8 cellular contexts compared by ENCODE assay signal in the genomic region with DNA sequence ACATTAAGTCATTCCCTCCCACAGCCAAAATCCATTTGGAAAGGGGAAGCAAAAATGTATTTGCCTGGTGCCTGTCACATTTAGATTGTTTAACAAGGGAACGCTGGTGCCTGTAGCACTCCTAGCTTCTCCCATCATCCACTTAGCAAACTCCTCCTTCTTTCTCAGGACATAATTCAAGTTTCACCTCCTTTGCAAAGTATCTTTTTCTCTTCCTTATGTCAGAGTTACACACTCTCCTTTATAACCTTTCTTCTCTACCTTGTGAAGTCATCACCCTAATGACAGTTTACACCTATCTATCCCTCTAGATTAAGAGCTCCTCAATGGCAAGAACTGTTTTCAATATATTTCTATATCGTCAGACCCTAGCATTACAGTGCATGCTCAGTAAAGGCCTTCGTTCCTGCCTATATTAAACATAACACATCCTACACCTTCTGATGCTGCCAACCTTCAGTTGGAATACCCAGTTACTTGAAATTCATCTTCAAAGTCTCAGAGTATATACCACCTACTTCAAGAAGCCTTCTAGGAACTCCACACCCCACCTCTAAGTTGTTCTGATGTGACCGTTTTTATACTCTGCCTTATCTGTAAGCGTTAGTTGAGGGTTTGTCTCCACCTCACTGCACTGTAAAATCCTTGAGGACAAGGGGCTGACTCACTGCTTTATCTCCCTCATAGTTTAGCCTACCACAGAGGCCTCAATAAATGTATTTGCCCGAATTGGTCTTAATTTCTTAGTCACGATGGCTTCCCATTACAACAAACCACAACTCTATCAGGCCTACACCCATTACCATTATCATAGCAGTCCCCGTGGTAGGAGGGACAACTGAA. TPM values are rescaled to one million over a fixed set of nuclear protein-coding genes. Genes with fewer than 3 reads are reported as not detected.
DNase-seq lines count a peak whose midpoint lies in the region; ATAC-seq, FAIRE-seq and TF ChIP-seq lines count a peak whose summit lies in the region.

No MANE protein-coding gene starts in this region.

- H2AK5ac ChIP-seq in IMR-90 (ENCODE audit: low read depth, low read length) = no peak overlapping the region

- H3K79me2 ChIP-seq in GM12878 (ENCODE audit: control insufficient read depth, insufficient read depth, low read length) = peaks cover 40% of the 10 kb centered on the region

- H3K27ac ChIP-seq in IMR-90 (ENCODE audit: insufficient read depth, low read length) (no peak overlapping the region), GM12878 (ENCODE audit: control insufficient read depth, insufficient read depth) (no peak overlapping the region), mesodermal cell (ENCODE audit: low read depth, low read length, severe bottlenecking) (peak overlapping the region; percentile 39)

- H4K8ac ChIP-seq in IMR-90 (ENCODE audit: low read depth in 2 of 2, low read length in 2 of 2) = peak overlapping the region in 1 of 2 experiments; percentile 74; a peak in 2 of 4 replicates

- TF ChIP-seq CTCF in IMR-90 (conservative IDR thresholded peaks at IDR 0.05; ENCODE audit: low read depth, low read length) (no peak), GM12878 (IDR thresholded peaks at IDR 0.05 in 2 of 3, conservative IDR thresholded peaks at IDR 0.05 in 1 of 3; ENCODE audit: control insufficient read depth in 2 of 3, extremely low read depth in 1 of 3, insufficient read depth in 1 of 3, low read depth in 3 of 3, low read length in 3 of 3) (no peak), GM13977 (IDR thresholded peaks at IDR 0.05; ENCODE audit: extremely low read depth, insufficient read depth, missing control alignments) (no peak)

- TF ChIP-seq POLR2A in IMR-90 (IDR thresholded peaks at IDR 0.05; ENCODE audit: low read depth, low read length) (no peak), GM12878 (IDR thresholded peaks at IDR 0.05; ENCODE audit: low read depth, low read length) (no peak)

- H3K4me2 ChIP-seq in IMR-90 (ENCODE audit: low read depth, low read length) (peak overlapping the region; percentile 18; the same call in 1 of the 2 replicates), GM12878 (ENCODE audit: control insufficient read depth, insufficient read depth) (peak overlapping the region; percentile 11; the same call in 1 of the 2 replicates)

- peaks cover 7% of the 10 kb centered on the region; the same call in 1 of the 2 replicates for H4K20me1 ChIP-seq in IMR-90 (ENCODE audit: insufficient read depth, low read length)
- H4K20me1 ChIP-seq in GM12878 (ENCODE audit: control insufficient read depth, insufficient read depth) = no peaks in the 10 kb centered on the region

- FAIRE-seq in GM12878 (lab: Jason Lieb, UNC) = no peak

- 0 out of 2 replicates have a peak, but pooled peaks cover 8% of the 10 kb centered on the region for H3K9me1 ChIP-seq in IMR-90 (ENCODE audit: insufficient read depth, low read length)

- SMC1A ChIA-PET in GM12878 (lab: Charles Lee; ENCODE audit: uncharacterized antibody, unreplicated experiment) = interaction anchor here (1.0 to 7.2 kb wide), 10 partner anchors 10 to 110 kb away, joined by 3 to 147 read pairs (median 6); no protein-coding TSS in a partner anchor

- peak overlapping the region; percentile 49 for H2BK5ac ChIP-seq in IMR-90 (ENCODE audit: low read depth, low read length, poor library complexity, severe bottlenecking)

- no peaks in the 10 kb centered on the region for H3K36me3 ChIP-seq in IMR-90 (ENCODE audit: control insufficient read depth, insufficient read depth, low read length)
- peaks cover 0 to 3% of the 10 kb centered on the region in 2 experiments; a peak in 1 of 4 replicates for H3K36me3 ChIP-seq in GM12878 (ENCODE audit: control insufficient read depth in 2 of 2, insufficient read depth in 2 of 2, low read length in 1 of 2)
- H3K36me3 ChIP-seq in mesodermal cell (ENCODE audit: control insufficient read depth, insufficient read depth, low read length) = no peaks in the 10 kb centered on the region

- CTCF ChIA-PET in IMR-90 (lab: Yijun Ruan, JAX) (no interaction called here), GM12878 (lab: Yijun Ruan, JAX) (interaction anchor here (1.1 to 2.3 kb wide), 3 partner anchors 14 to 15 kb away, joined by 3 to 9 read pairs (median 7); no protein-coding TSS in a partner anchor)

- H3K9me3 ChIP-seq in IMR-90 (ENCODE audit: control insufficient read depth, insufficient read depth, low read length) (no peaks in the 10 kb centered on the region), GM12878 (replicated peaks; ENCODE audit: control insufficient read depth, insufficient read depth, low read length) (no peaks in the 10 kb centered on the region), mesodermal cell (ENCODE audit: control insufficient read depth, low read length) (no peaks in the 10 kb centered on the region)

- dilution Hi-C loops in IMR-90 (cut with HindIII; ENCODE audit: low sequenced_read_pairs, unreplicated experiment) = no loop called here

- no peak for TF ChIP-seq EP300 in GM12878 (IDR thresholded peaks at IDR 0.05; ENCODE audit: borderline replicate concordance in 1 of 2, control insufficient read depth in 1 of 2, low read depth in 2 of 2, low read length in 2 of 2)

- no peak overlapping the region; the same call in 1 of the 2 replicates for H3K18ac ChIP-seq in IMR-90 (ENCODE audit: low read depth, low read length)

- H2BK20ac ChIP-seq in IMR-90 (ENCODE audit: low read depth, low read length) = peak overlapping the region; percentile 17; the same call in 1 of the 2 replicates

- H3K23ac ChIP-seq in IMR-90 (ENCODE audit: low read depth, low read length) = peak overlapping the region; percentile 36; the same call in 1 of the 2 replicates

- H3K9ac ChIP-seq in IMR-90 (ENCODE audit: low read depth, low read length) (no peak overlapping the region), GM12878 (ENCODE audit: control insufficient read depth, insufficient read depth, low read length) (no peak overlapping the region)

- 0 out of 2 replicates have a peak overlapping the region, but pooled peaks have one; percentile 27 for H4K5ac ChIP-seq in IMR-90 (ENCODE audit: low read depth, low read length)

- ATAC-seq in IMR-90 (ENCODE audit: low read depth) (peak; percentile 16; the same call in 1 of the 2 replicates), GM12878 (no peak), HG02588 (IDR thresholded peaks at IDR 0.05; ENCODE audit: unreplicated experiment) (no peak)

- H3K14ac ChIP-seq in IMR-90 (replicated peaks; ENCODE audit: low read depth, low read length) = peak overlapping the region; percentile 15

- H3K4ac ChIP-seq in IMR-90 (ENCODE audit: low read depth, low read length) = peak overlapping the region; percentile 17; the same call in 1 of the 2 replicates

- peak overlapping the region; percentile 9; the same call in 1 of the 2 replicates for H2BK120ac ChIP-seq in IMR-90 (ENCODE audit: low read depth, low read length)

- H3K4me1 ChIP-seq in IMR-90 (ENCODE audit: control insufficient read depth, insufficient read depth, low read length) (peaks cover 9% of the 10 kb centered on the region), GM12878 (ENCODE audit: control insufficient read depth, insufficient read depth, low read length) (peaks cover 11% of the 10 kb centered on the region), mesodermal cell (ENCODE audit: control insufficient read depth, insufficient read depth, low read length, poor library complexity, severe bottlenecking) (peaks cover 13% of the 10 kb centered on the region)

- H2AK9ac ChIP-seq in IMR-90 (replicated peaks; ENCODE audit: low read depth, low read length, poor library complexity) = no peak overlapping the region

- peaks cover 8 to 26% of the 10 kb centered on the region in 2 experiments; a peak in 3 of 4 replicates for H3K79me1 ChIP-seq in IMR-90 (ENCODE audit: low read depth in 1 of 2, low read length in 2 of 2)

- in situ Hi-C loops in IMR-90 (cut with MboI; ENCODE audit: low sequenced_read_pairs) (no loop called here), GM12878 (cut with MboI) (no loop called here), GM13977 (cut with MboI; ENCODE audit: low pct_unique_long_range_greater_than_20kb, low sequenced_read_pairs, unreplicated experiment) (no loop called here)

- no peak overlapping the region for H3K56ac ChIP-seq in IMR-90 (ENCODE audit: extremely low read depth, insufficient read depth, low read length)

- H3K4me3 ChIP-seq in IMR-90 (ENCODE audit: insufficient read depth, low read depth, low read length) (no peak overlapping the region), GM12878 (no peak overlapping the region), mesodermal cell (ENCODE audit: extremely low read depth, insufficient read depth, low read length, poor library complexity, severe bottlenecking) (no peak overlapping the region)

- H2BK15ac ChIP-seq in IMR-90 (ENCODE audit: low read depth, low read length) = no peak overlapping the region

- H2AFZ ChIP-seq in IMR-90 (replicated peaks; ENCODE audit: low read length, poor library complexity) (peak overlapping the region; percentile 75), GM12878 (ENCODE audit: control insufficient read depth, low read depth, low read length) (peak overlapping the region; percentile 21)

- no peak for TF ChIP-seq RAD21 in IMR-90 (IDR thresholded peaks at IDR 0.05; ENCODE audit: low read length)
- TF ChIP-seq RAD21 in GM12878 (IDR thresholded peaks at IDR 0.05; ENCODE audit: insufficient read depth, low read depth, low read length) = no peak

- no peaks in the 10 kb centered on the region for H3K27me3 ChIP-seq in IMR-90 (ENCODE audit: control insufficient read depth, insufficient read depth, low read length)
- H3K27me3 ChIP-seq in GM12878 (replicated peaks in 1 of 2; ENCODE audit: control insufficient read depth in 2 of 2, insufficient read depth in 2 of 2, low read length in 1 of 2) = no peaks in the 10 kb centered on the region

- intact Hi-C loops in IMR-90 (cut with micrococcal nuclease) (loop anchor here (5.0 kb wide), 1 partner anchor 98 kb away; no protein-coding TSS in a partner anchor), GM12878 (cut with micrococcal nuclease; ENCODE audit: unreplicated experiment) (loop anchor here (5.0 to 10.0 kb wide), 3 partner anchors 78 to 285 kb away; partner anchors contain the start of gene RNF11)

- BruUV-seq in IMR-90 (replicated peaks; lab: Mats Ljungman, UMichigan) (no TSS peak), GM12878 (replicated peaks; lab: Mats Ljungman, UMichigan) (TSS peak; percentile 52)

- POLR2A ChIA-PET in IMR-90 (lab: Charles Lee; ENCODE audit: unreplicated experiment) = no interaction called here
- POLR2A ChIA-PET in GM12878 (lab: Charles Lee) = interaction anchor here (1.0 to 5.6 kb wide), 5 partner anchors 10 to 59 kb away, joined by 3 to 83 read pairs (median 7); no protein-coding TSS in a partner anchor

- no peak overlapping the region for H4K91ac ChIP-seq in IMR-90 (ENCODE audit: insufficient read depth, low read depth, low read length)

- RAD21 ChIA-PET in GM12878 (lab: Charles Lee; ENCODE audit: unreplicated experiment) = interaction anchor here (0.7 to 6.0 kb wide), 6 partner anchors 9 to 77 kb away, joined by 3 to 111 read pairs (median 6); no protein-coding TSS in a partner anchor

- 58% methylated on average over 2 of the region's 8 CpGs; no CpG with 5 or more reads in 1 of the 2 experiments for WGBS in IMR-90 (ENCODE audit: extremely low coverage in 2 of 2, insufficient read length in 1 of 2), 2 experiments
- WGBS in GM12878 (ENCODE audit: insufficient coverage, insufficient replicate concordance, low lambda C conversion rate, missing lambda C conversion rate) = 81% methylated on average over 8 of the region's 8 CpGs
- WGBS in mesodermal cell (ENCODE audit: insufficient coverage in 2 of 2), 2 experiments = 86 to 100% methylated on average over 4 to 7 of the region's 8 CpGs

- DNase-seq in AG08395 (ENCODE audit: low spot score) (peak; percentile 7), IMR-90 (peak; percentile 86), GM12878 (ENCODE audit: low read depth, low spot score) (no peak), KG1 (lab: John Stamatoyannopoulos, UW) (no peak), GM13977 (ENCODE audit: low spot score) (no peak), hypothalamus (lab: John Stamatoyannopoulos, UW) (no peak)

RNA-seq across cellular contexts. Expression of gene EPS15, which starts 1.0 kb away (rescaled TPM):
- 38.0 and 47.5 TPM in 2 replicates for total RNA-seq in IMR-90 (2012; rRNA removed)
- 13.4 and 17.6 TPM in 2 replicates for polyA plus RNA-seq in IMR-90 (2012; rRNA removed)
- polyA plus RNA-seq in IMR-90 (2012; cell fraction: cytosol; rRNA removed) = 3.2 and 4.7 TPM in 2 replicates
- polyA plus RNA-seq in IMR-90 (2012; cell fraction: nucleus; rRNA removed; ENCODE audit: low replicate concordance) = 1.3 and 17.3 TPM in 2 replicates
- 323 and 356 TPM in 2 replicates for total RNA-seq in GM12878 (2013; cell fraction: nucleolus; rRNA removed)
- total RNA-seq in GM12878 (2014; rRNA removed) = 53.4 and 65.1 TPM in 2 replicates
- 71.6 and 75.1 TPM in 2 replicates for total RNA-seq in GM12878 (2014; rRNA removed; fragmentation: Illumina TruSeq; extraction: Trizol)
- total RNA-seq in GM12878 (2021) = 87.8 and 88.2 TPM in 2 replicates
- 19.0 TPM for polyA plus RNA-seq in GM12878 (2011; ENCODE audit: low read depth)
- 61.9 and 86.3 TPM in 2 replicates for polyA plus RNA-seq in GM12878 (2011; rRNA removed)
- 23.5 and 33.2 TPM in 2 replicates for polyA plus RNA-seq in GM12878 (2011; cell fraction: cytosol; rRNA removed)
- polyA plus RNA-seq in GM12878 (2011; cell fraction: nucleus; rRNA removed) = 33.4 and 34.4 TPM in 2 replicates
- polyA plus RNA-seq in GM12878 (2012) = 27.6 and 33.8 TPM in 2 replicates
- polyA plus RNA-seq in GM12878 (2014; fragmentation: Illumina TruSeq; extraction: Trizol) = 60.6 and 80.7 TPM in 2 replicates
- 10 to 100 TPM; 24.7 to 49.5 TPM for polyA plus RNA-seq in GM12878 (2014; fragmentation: Nextera tagmentation; extraction: Ambion mirVana)
- polyA plus RNA-seq in GM12878 (2014; rRNA removed) = 37.6 and 43.3 TPM in 2 replicates
- polyA plus RNA-seq in GM12878 (2016; fragmentation: Nextera tagmentation; extraction: Ambion mirVana) = 10 to 100 TPM; 55.5 to 57.1 TPM
- 79.6 and 113 TPM in 2 replicates for polyA minus RNA-seq in GM12878 (2011; rRNA and poly(A)+ RNA removed)
- 37.7 and 45.4 TPM in 2 replicates for polyA minus RNA-seq in GM12878 (2011; cell fraction: cytosol; rRNA and poly(A)+ RNA removed)
- polyA minus RNA-seq in GM12878 (2011; cell fraction: nucleus; rRNA and poly(A)+ RNA removed) = 29.9 and 40.9 TPM in 2 replicates
- 42.7 TPM for polyA plus RNA-seq in mesodermal cell (2013, experiment 1 of 2)
- 42.2 TPM for polyA plus RNA-seq in mesodermal cell (2013, experiment 2 of 2)

Comparison
In these comparisons a context has a peak if more than half of its experiments do, and no peak if none do; other contexts are left out.
1. DNase-seq: peak in AG08395 (single experiment) and IMR-90 (single experiment); none in GM12878 (single experiment), KG1 (single experiment), GM13977 (single experiment) and hypothalamus (0 of 51).